In genomic region chr5:32482193-32482592, GRCh38 we compare ENCODE assay signal across 33 cellular contexts.
"Had no signal": no experiment of that assay in that cellular context is flagged by ENCODE, and none has a peak within 500 bp of the region (broad histone marks: within the 10 kb centered on the region; RNA-seq: fewer than 3 reads in every experiment).

No MANE protein-coding gene starts in this region.

- H3K9me3 Mint-ChIP-seq: activated CD4-positive, alpha-beta memory T cell treated with anti-CD3 and anti-CD28 coated beads for 36 hours; activated CD4-positive, alpha-beta T cell treated with anti-CD3 and anti-CD28 coated beads, Interleukin-2, amount 10 ng/mL, durations not matched to agents 24 days and 14 days; activated T-cell treated with anti-CD3 and anti-CD28 coated beads, Interleukin-2, amount 50 U/mL, for 4 hours; activated T-helper 17 cell treated with anti-CD3 and anti-CD28 coated beads, Interleukin-2, amount 50 U/mL, for 72 hours; central memory CD8-positive, alpha-beta T cell; dendritic cell treated with granulocyte-macrophage colony-stimulating factor and Interleukin-4, amounts not matched to agents 40 ng/mL and 50 ng/mL, for 4 days; endodermal cell; T-helper 2 cell treated with Interferon-gamma antibody and Interleukin-4, amounts not matched to agents 5 μg/mL and 100 μg/mL, for 36 hours had no signal

- H3K27me3 ChIP-seq: brain microvascular endothelial cell, dorsolateral prefrontal cortex, esophagus muscularis mucosa, foreskin keratinocyte, gastrocnemius medialis had no signal

- ATAC-seq: activated CD4-positive, alpha-beta T cell treated with anti-CD3 and anti-CD28 coated beads for 36 hours; activated T-cell treated with anti-CD3 and anti-CD28 coated beads, Interleukin-2, amount 50 U/mL, for 4 hours; activated T-helper 17 cell treated with anti-CD3 and anti-CD28 coated beads, Interleukin-2, amount 50 U/mL, for 72 hours; foreskin keratinocyte; gastrocnemius medialis; T-helper 17 cell had no signal

- H3K4me1 Mint-ChIP-seq: activated CD4-positive, alpha-beta T cell treated with anti-CD3 and anti-CD28 coated beads for 36 hours; activated CD4-positive, alpha-beta T cell treated with anti-CD3 and anti-CD28 coated beads, Interleukin-2, amount 10 ng/mL, durations not matched to agents 24 days and 14 days; activated T-helper 17 cell treated with anti-CD3 and anti-CD28 coated beads, Interleukin-2, amount 50 U/mL, for 72 hours; central memory CD8-positive, alpha-beta T cell; endodermal cell; T-helper 17 cell had no signal

- H3K4me3 Mint-ChIP-seq: activated CD4-positive, alpha-beta memory T cell treated with anti-CD3 and anti-CD28 coated beads for 36 hours; activated CD4-positive, alpha-beta T cell treated with anti-CD3 and anti-CD28 coated beads for 36 hours; activated CD4-positive, alpha-beta T cell treated with anti-CD3 and anti-CD28 coated beads, Interleukin-2, amount 10 ng/mL, durations not matched to agents 24 days and 14 days; activated naive CD8-positive, alpha-beta T cell; activated T-cell treated with anti-CD3 and anti-CD28 coated beads, Interleukin-2, amount 50 U/mL, for 4 hours; activated T-helper 17 cell treated with anti-CD3 and anti-CD28 coated beads, Interleukin-2, amount 50 U/mL, for 72 hours; central memory CD8-positive, alpha-beta T cell; dendritic cell treated with granulocyte-macrophage colony-stimulating factor and Interleukin-4, amounts not matched to agents 40 ng/mL and 50 ng/mL, for 4 days; endodermal cell; T-helper 17 cell; T-helper 2 cell treated with Interferon-gamma antibody and Interleukin-4, amounts not matched to agents 5 μg/mL and 100 μg/mL, for 36 hours had no signal

- H3K4me1 ChIP-seq: esophagus muscularis mucosa, foreskin keratinocyte, gastrocnemius medialis had no signal

- DNase-seq: activated CD4-positive, alpha-beta memory T cell treated with anti-CD3 and anti-CD28 coated beads for 36 hours; activated CD4-positive, alpha-beta T cell treated with anti-CD3 and anti-CD28 coated beads for 36 hours; activated CD4-positive, alpha-beta T cell treated with anti-CD3 and anti-CD28 coated beads, Interleukin-2, amount 10 ng/mL, durations not matched to agents 24 days and 14 days; activated CD4-positive, CD25-positive, alpha-beta regulatory T cell; activated CD4-positive, CD25-positive, alpha-beta regulatory T cell treated with anti-CD3 and anti-CD28 coated beads, Interleukin-2, amount 50 U/mL, for 72 hours; activated CD8-positive, alpha-beta memory T cell treated with anti-CD3 and anti-CD28 coated beads, Interleukin-2, amount 50 U/mL, for 48 hours; activated effector memory CD4-positive, alpha-beta T cell treated with Interleukin-2 at 50 U/mL for 16 hours; activated gamma-delta T cell treated with Interleukin-2 at 50 U/mL for 16 hours; activated naive CD4-positive, alpha-beta T cell treated with anti-CD3 and anti-CD28 coated beads, Interleukin-2, amount 50 U/mL, for 16 hours; activated naive CD4-positive, alpha-beta T cell treated with Interleukin-2 at 50 U/mL for 16 hours; activated T-cell treated with anti-CD3 and anti-CD28 coated beads, Interleukin-2, amount 50 U/mL, for 4 hours; amniotic stem cell; anterior cingulate cortex; brain microvascular endothelial cell; dorsolateral prefrontal cortex; effector memory CD4-positive, alpha-beta T cell; endodermal cell; erythroblast; foreskin keratinocyte; gastrocnemius medialis; glutamatergic neuron; T-helper 1 cell; T-helper 17 cell; T1000 had no signal

- H3K36me3 Mint-ChIP-seq: activated CD4-positive, alpha-beta memory T cell treated with anti-CD3 and anti-CD28 coated beads for 36 hours; activated naive CD8-positive, alpha-beta T cell had no signal

- H3K27ac ChIP-seq: brain microvascular endothelial cell, coronary artery, dorsolateral prefrontal cortex, esophagus muscularis mucosa, foreskin keratinocyte, gastrocnemius medialis had no signal

- H3K36me3 ChIP-seq: brain microvascular endothelial cell, esophagus muscularis mucosa, gastrocnemius medialis had no signal

- H3K27ac Mint-ChIP-seq: activated CD4-positive, alpha-beta memory T cell treated with anti-CD3 and anti-CD28 coated beads for 36 hours; activated CD4-positive, alpha-beta T cell treated with anti-CD3 and anti-CD28 coated beads for 36 hours; activated CD4-positive, alpha-beta T cell treated with anti-CD3 and anti-CD28 coated beads, Interleukin-2, amount 10 ng/mL, durations not matched to agents 24 days and 14 days; activated naive CD8-positive, alpha-beta T cell; dendritic cell treated with granulocyte-macrophage colony-stimulating factor and Interleukin-4, amounts not matched to agents 40 ng/mL and 50 ng/mL, for 4 days; endodermal cell; T-helper 17 cell; T-helper 2 cell treated with Interferon-gamma antibody and Interleukin-4, amounts not matched to agents 5 μg/mL and 100 μg/mL, for 36 hours had no signal

- H3K4me3 ChIP-seq: coronary artery, dorsolateral prefrontal cortex, esophagus muscularis mucosa, gastrocnemius medialis had no signal

- FAIRE-seq: astrocyte, bronchial epithelial cell had no signal

- H3K9me3 ChIP-seq: esophagus muscularis mucosa, gastrocnemius medialis had no signal
